In the genomic region with DNA sequence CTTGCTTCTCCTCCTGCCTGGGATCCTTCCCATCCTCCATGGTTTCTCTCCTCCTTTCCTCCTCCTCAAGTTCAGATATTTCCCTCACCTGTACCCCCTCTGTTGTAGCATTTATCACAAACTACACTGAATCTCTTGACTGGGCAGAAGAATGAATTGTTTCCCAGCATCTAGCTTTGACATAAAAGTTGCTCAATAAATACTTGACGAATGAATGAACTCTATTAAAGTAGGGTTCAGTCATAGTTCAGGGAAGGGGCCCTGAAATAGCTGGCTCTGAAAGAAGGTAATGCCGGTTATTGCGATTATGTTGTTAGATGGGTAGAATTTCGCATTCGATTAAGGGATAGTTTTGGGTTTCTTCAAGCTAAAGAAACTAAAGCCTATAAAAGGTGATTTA, we compare ENCODE assay signal across 12 cellular contexts. TPM values are rescaled to one million over a fixed set of nuclear protein-coding genes. Genes with fewer than 3 reads are reported as not detected.
DNase-seq lines count a peak whose midpoint lies in the region; ATAC-seq and TF ChIP-seq lines count a peak whose summit lies in the region.
"Had no signal": no experiment of that assay in that cellular context is flagged by ENCODE, and none has a peak within 500 bp of the region (broad histone marks: within the 10 kb centered on the region; RNA-seq: fewer than 3 reads in every experiment).

No MANE protein-coding gene starts in this region.

- intact Hi-C loops in IMR-90 (cut with micrococcal nuclease): loop anchor here (2.0 to 5.0 kb wide), 2 partner anchors 37 to 85 kb away; a partner anchor contains a TSS

- H2AK9ac ChIP-seq in IMR-90 (replicated peaks; ENCODE audit: low read depth, low read length, poor library complexity): no peak overlapping the region

- peak overlapping the region; percentile 24 for H3K14ac ChIP-seq in IMR-90 (replicated peaks; ENCODE audit: low read depth, low read length)

- H3K27me3 ChIP-seq in IMR-90 (ENCODE audit: control insufficient read depth, insufficient read depth, low read length): no peaks in the 10 kb centered on the region
- H3K27me3 ChIP-seq: ascending aorta had no signal

- ATAC-seq in IMR-90 (ENCODE audit: low read depth) (no peak), GM18868 (IDR thresholded peaks at IDR 0.05; ENCODE audit: unreplicated experiment) (no peak)

- CTCF ChIA-PET in IMR-90 (lab: Yijun Ruan, JAX): interaction anchor here (0.7 kb wide), 1 partner anchor 337 kb away, joined by 3 read pairs; no protein-coding TSS in a partner anchor

- no peak for DNase-seq in IMR-90
- DNase-seq in NCI-H2196 treated with DMSO at 0.1 percent for 48 hours (lab: John Stamatoyannopoulos, UW; ENCODE audit: unreplicated experiment): no peak
- DNase-seq in HuH-7 (ENCODE audit: low spot score): no peak
- DNase-seq in AG08396 (ENCODE audit: low spot score): no peak
- DNase-seq: DMS 273 treated with DMSO at 0.1 percent for 48 hours, SIG-M5 had no signal

- peak overlapping the region; percentile 32 for H4K5ac ChIP-seq in IMR-90 (ENCODE audit: low read depth, low read length)

- H3K27ac ChIP-seq in C4-2B (peak overlapping the region; percentile 53), IMR-90 (ENCODE audit: insufficient read depth, low read length) (peak overlapping the region; percentile 6; the same call in 1 of the 2 replicates)

- H3K9me3 Mint-ChIP-seq in brain: no peaks in the 10 kb centered on the region
- H3K9me3 Mint-ChIP-seq in nephron: no peaks in the 10 kb centered on the region

- H3K4me3 ChIP-seq in IMR-90 (ENCODE audit: insufficient read depth, low read depth, low read length): no peak overlapping the region

- TF ChIP-seq RAD21 in IMR-90 (IDR thresholded peaks at IDR 0.05; ENCODE audit: low read length): no peak

- H4K8ac ChIP-seq in IMR-90 (ENCODE audit: low read depth in 2 of 2, low read length in 2 of 2): peak overlapping the region; percentile 32 to 75; a peak in 2 of 4 replicates

- H3K27ac Mint-ChIP-seq in brain (peak overlapping the region in 4 of 5 experiments; percentile 92 to 97 (median 94)), nephron (peak overlapping the region; percentile 89 to 96 (median 90))

- H3K36me3 Mint-ChIP-seq in brain: no peaks in the 10 kb centered on the region
- H3K36me3 Mint-ChIP-seq in nephron (ENCODE audit: low read depth): no peaks in the 10 kb centered on the region

- H4K20me1 ChIP-seq in IMR-90 (ENCODE audit: insufficient read depth, low read length): peaks cover 20% of the 10 kb centered on the region; the same call in 1 of the 2 replicates

- H3K4me3 Mint-ChIP-seq in brain (peak overlapping the region; percentile 92 to 99 (median 92)), nephron (peak overlapping the region; percentile 89 to 96 (median 96))

- peaks cover 17% of the 10 kb centered on the region for H3K27me3 Mint-ChIP-seq in brain
- H3K27me3 Mint-ChIP-seq in nephron (ENCODE audit: low read depth): no peaks in the 10 kb centered on the region

- dilution Hi-C loops in IMR-90 (cut with HindIII; ENCODE audit: low sequenced_read_pairs, unreplicated experiment): no loop called here

- peak overlapping the region; percentile 51; the same call in 1 of the 3 replicates for H2BK15ac ChIP-seq in IMR-90 (ENCODE audit: low read depth, low read length)

- POLR2A ChIA-PET in IMR-90 (lab: Charles Lee; ENCODE audit: unreplicated experiment): no interaction called here

- H3K9me3 ChIP-seq in IMR-90 (ENCODE audit: control insufficient read depth, insufficient read depth, low read length): no peaks in the 10 kb centered on the region
- H3K9me3 ChIP-seq: ascending aorta had no signal

- whole genome bisulfite sequencing in IMR-90 (ENCODE audit: extremely low coverage in 2 of 2, insufficient read length in 1 of 2), 2 experiments: no CpG with 5 or more reads among the region's 5 CpGs

- no peak overlapping the region for H3K9ac ChIP-seq in IMR-90 (ENCODE audit: low read depth, low read length)

- peak overlapping the region; percentile 32; the same call in 1 of the 2 replicates for H3K23ac ChIP-seq in IMR-90 (ENCODE audit: low read depth, low read length)

- no peak overlapping the region for H3K4me2 ChIP-seq in IMR-90 (ENCODE audit: low read depth, low read length)

- peak overlapping the region; percentile 53; the same call in 1 of the 2 replicates for H3K18ac ChIP-seq in IMR-90 (ENCODE audit: low read depth, low read length)

- in situ Hi-C loops in IMR-90 (cut with MboI; ENCODE audit: low sequenced_read_pairs): no loop called here

- peaks cover 18% of the 10 kb centered on the region for H3K4me1 ChIP-seq in IMR-90 (ENCODE audit: control insufficient read depth, insufficient read depth, low read length)

- no peak overlapping the region; the same call in 1 of the 2 replicates for H2BK20ac ChIP-seq in IMR-90 (ENCODE audit: low read depth, low read length)

- TF ChIP-seq POLR2A in IMR-90 (IDR thresholded peaks at IDR 0.05; ENCODE audit: low read depth, low read length): no peak

- H3K36me3 ChIP-seq in IMR-90 (ENCODE audit: control insufficient read depth, insufficient read depth, low read length): no peaks in the 10 kb centered on the region
- H3K36me3 ChIP-seq: ascending aorta had no signal

- TF ChIP-seq CTCF in C4-2B (conservative IDR thresholded peaks at IDR 0.05) (no peak), IMR-90 (conservative IDR thresholded peaks at IDR 0.05; ENCODE audit: low read depth, low read length) (no peak), brain (conservative IDR thresholded peaks at IDR 0.05) (no peak), nephron (IDR thresholded peaks at IDR 0.05; ENCODE audit: unreplicated experiment in 3 of 3) (no peak)

- H3K9me1 ChIP-seq in IMR-90 (ENCODE audit: insufficient read depth, low read length): peaks cover 13% of the 10 kb centered on the region

- peak overlapping the region; percentile 34; the same call in 1 of the 2 replicates for H3K4ac ChIP-seq in IMR-90 (ENCODE audit: low read depth, low read length)

- H3K79me1 ChIP-seq in IMR-90 (ENCODE audit: low read depth in 1 of 2, low read length in 2 of 2): peaks cover 8 to 23% of the 10 kb centered on the region in 2 experiments

- H2AK5ac ChIP-seq in IMR-90 (ENCODE audit: low read depth, low read length): peak overlapping the region; percentile 33; the same call in 1 of the 2 replicates

- BruUV-seq in IMR-90 (replicated peaks; lab: Mats Ljungman, UMichigan): no TSS peak

- peak overlapping the region; percentile 30 for H2BK5ac ChIP-seq in IMR-90 (ENCODE audit: low read depth, low read length, poor library complexity, severe bottlenecking)

- H4K91ac ChIP-seq in IMR-90 (ENCODE audit: insufficient read depth, low read depth, low read length): peak overlapping the region; percentile 62

- H3K4me1 Mint-ChIP-seq in brain (peaks cover 47% of the 10 kb centered on the region), nephron (peaks cover 41% of the 10 kb centered on the region)

- no peak overlapping the region for H3K56ac ChIP-seq in IMR-90 (ENCODE audit: extremely low read depth, insufficient read depth, low read length)

- H2BK120ac ChIP-seq in IMR-90 (ENCODE audit: low read depth, low read length): peak overlapping the region; percentile 83

- H2AFZ ChIP-seq in IMR-90 (replicated peaks; ENCODE audit: low read length, poor library complexity): no peak overlapping the region

TF ChIP-seq in IMR-90, 13 proteins besides CTCF, POLR2A, EP300 and RAD21:
- TF ChIP-seq RCOR1 (IDR thresholded peaks at IDR 0.05; ENCODE audit: insufficient replicate concordance, low read length) (no peak), MXI1 (IDR thresholded peaks at IDR 0.05; ENCODE audit: borderline replicate concordance, low read depth, low read length) (no peak), CHD1 (IDR thresholded peaks at IDR 0.05; ENCODE audit: low read depth, low read length) (no peak), FOS (IDR thresholded peaks at IDR 0.05; ENCODE audit: low read depth, low read length) (no peak), MAZ (IDR thresholded peaks at IDR 0.05; ENCODE audit: borderline replicate concordance, low read depth, low read length) (no peak), MAFK (IDR thresholded peaks at IDR 0.05; ENCODE audit: low read depth, low read length) (no peak), CEBPB (IDR thresholded peaks at IDR 0.05; ENCODE audit: low read depth, low read length) (no peak), SMC3 (IDR thresholded peaks at IDR 0.05; ENCODE audit: low read depth, low read length) (no peak), BHLHE40 (IDR thresholded peaks at IDR 0.05; ENCODE audit: low read depth, low read length) (no peak), RFX5 (IDR thresholded peaks at IDR 0.05; ENCODE audit: low read depth, low read length) (no peak), NFE2L2 (IDR thresholded peaks at IDR 0.05; ENCODE audit: low read depth, low read length) (no peak)
- TF ChIP-seq, protein P1, sequence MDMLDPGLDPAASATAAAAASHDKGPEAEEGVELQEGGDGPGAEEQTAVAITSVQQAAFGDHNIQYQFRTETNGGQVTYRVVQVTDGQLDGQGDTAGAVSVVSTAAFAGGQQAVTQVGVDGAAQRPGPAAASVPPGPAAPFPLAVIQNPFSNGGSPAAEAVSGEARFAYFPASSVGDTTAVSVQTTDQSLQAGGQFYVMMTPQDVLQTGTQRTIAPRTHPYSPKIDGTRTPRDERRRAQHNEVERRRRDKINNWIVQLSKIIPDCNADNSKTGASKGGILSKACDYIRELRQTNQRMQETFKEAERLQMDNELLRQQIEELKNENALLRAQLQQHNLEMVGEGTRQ (IDR thresholded peaks at IDR 0.05; ENCODE audit: low read depth, low read length): no peak
- TF ChIP-seq, protein P2, sequence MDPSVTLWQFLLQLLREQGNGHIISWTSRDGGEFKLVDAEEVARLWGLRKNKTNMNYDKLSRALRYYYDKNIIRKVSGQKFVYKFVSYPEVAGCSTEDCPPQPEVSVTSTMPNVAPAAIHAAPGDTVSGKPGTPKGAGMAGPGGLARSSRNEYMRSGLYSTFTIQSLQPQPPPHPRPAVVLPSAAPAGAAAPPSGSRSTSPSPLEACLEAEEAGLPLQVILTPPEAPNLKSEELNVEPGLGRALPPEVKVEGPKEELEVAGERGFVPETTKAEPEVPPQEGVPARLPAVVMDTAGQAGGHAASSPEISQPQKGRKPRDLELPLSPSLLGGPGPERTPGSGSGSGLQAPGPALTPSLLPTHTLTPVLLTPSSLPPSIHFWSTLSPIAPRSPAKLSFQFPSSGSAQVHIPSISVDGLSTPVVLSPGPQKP (IDR thresholded peaks at IDR 0.05; ENCODE audit: borderline replicate concordance, low read depth, low read length): no peak

RNA-seq across cellular contexts. Expression of a gene that starts 1.2 kb away (rescaled TPM):
- total RNA-seq in IMR-90 (2012; rRNA removed): 78.0 and 94.5 TPM in 2 replicates
- polyA plus RNA-seq in IMR-90 (2012; rRNA removed) (18.5 and 23.4 TPM in 2 replicates), brain (ENCODE audit: insufficient read depth, low read depth, low replicate concordance) (26.8 TPM)
- 5.6 and 7.8 TPM in 2 replicates for polyA plus RNA-seq in IMR-90 (2012; cell fraction: cytosol; rRNA removed)
- polyA plus RNA-seq in IMR-90 (2012; cell fraction: nucleus; rRNA removed; ENCODE audit: low replicate concordance): 3.5 and 16.3 TPM in 2 replicates

RNA-seq across cellular contexts. Expression of a gene that starts 43.7 kb away (rescaled TPM):
- not detected in 2 replicates for total RNA-seq in IMR-90 (2012; rRNA removed)
- polyA plus RNA-seq in IMR-90 (2012; rRNA removed): not detected in 2 replicates
- polyA plus RNA-seq in IMR-90 (2012; cell fraction: cytosol; rRNA removed): not detected in 2 replicates
- polyA plus RNA-seq in IMR-90 (2012; cell fraction: nucleus; rRNA removed; ENCODE audit: low replicate concordance): not detected in 2 replicates
- polyA plus RNA-seq in brain (ENCODE audit: insufficient read depth, low read depth, low replicate concordance): not detected
- total RNA-seq: ascending aorta, NCI-H460 had no signal
